ENCODE assay signal across 1 cellular context in the genomic region with DNA sequence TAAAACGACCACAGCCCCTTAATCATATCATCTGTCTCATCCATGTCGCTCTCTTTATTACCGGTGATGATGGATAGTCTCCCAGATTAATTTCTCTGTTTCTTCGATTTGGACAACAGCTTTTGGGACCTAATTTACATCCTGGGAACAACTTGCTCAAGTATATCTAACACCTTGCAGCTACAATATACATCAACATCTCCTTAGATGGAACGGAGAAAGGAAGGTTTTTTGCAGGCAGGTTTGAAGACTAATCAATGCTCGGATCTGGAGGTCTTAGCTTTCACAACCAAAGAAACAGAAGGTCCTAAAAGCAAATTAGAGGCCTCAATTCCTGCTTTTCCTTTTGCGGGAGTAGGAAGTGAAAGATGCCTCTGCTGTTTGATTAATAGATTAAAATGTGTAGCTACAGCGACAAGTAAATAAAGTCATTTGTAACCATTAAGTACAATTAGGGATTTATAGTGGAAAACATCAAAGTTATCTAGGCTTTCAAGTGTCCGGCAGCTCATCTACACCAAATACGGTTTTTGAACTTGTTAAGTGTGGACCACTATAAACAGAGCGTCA.
TF ChIP-seq lines count a peak whose summit lies in the region.

No MANE protein-coding gene starts in this region.

TF ChIP-seq in WTC11, 78 proteins besides CTCF, POLR2A, EP300 and RAD21 (continued from another document):
- TF ChIP-seq, protein P1, sequence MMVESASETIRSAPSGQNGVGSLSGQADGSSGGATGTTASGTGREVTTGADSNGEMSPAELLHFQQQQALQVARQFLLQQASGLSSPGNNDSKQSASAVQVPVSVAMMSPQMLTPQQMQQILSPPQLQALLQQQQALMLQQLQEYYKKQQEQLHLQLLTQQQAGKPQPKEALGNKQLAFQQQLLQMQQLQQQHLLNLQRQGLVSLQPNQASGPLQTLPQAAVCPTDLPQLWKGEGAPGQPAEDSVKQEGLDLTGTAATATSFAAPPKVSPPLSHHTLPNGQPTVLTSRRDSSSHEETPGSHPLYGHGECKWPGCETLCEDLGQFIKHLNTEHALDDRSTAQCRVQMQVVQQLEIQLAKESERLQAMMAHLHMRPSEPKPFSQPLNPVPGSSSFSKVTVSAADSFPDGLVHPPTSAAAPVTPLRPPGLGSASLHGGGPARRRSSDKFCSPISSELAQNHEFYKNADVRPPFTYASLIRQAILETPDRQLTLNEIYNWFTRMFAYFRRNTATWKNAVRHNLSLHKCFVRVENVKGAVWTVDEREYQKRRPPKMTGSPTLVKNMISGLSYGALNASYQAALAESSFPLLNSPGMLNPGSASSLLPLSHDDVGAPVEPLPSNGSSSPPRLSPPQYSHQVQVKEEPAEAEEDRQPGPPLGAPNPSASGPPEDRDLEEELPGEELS (CRISPR knock-in tag; IDR thresholded peaks at IDR 0.05) = no peak
- TF ChIP-seq, protein P2, sequence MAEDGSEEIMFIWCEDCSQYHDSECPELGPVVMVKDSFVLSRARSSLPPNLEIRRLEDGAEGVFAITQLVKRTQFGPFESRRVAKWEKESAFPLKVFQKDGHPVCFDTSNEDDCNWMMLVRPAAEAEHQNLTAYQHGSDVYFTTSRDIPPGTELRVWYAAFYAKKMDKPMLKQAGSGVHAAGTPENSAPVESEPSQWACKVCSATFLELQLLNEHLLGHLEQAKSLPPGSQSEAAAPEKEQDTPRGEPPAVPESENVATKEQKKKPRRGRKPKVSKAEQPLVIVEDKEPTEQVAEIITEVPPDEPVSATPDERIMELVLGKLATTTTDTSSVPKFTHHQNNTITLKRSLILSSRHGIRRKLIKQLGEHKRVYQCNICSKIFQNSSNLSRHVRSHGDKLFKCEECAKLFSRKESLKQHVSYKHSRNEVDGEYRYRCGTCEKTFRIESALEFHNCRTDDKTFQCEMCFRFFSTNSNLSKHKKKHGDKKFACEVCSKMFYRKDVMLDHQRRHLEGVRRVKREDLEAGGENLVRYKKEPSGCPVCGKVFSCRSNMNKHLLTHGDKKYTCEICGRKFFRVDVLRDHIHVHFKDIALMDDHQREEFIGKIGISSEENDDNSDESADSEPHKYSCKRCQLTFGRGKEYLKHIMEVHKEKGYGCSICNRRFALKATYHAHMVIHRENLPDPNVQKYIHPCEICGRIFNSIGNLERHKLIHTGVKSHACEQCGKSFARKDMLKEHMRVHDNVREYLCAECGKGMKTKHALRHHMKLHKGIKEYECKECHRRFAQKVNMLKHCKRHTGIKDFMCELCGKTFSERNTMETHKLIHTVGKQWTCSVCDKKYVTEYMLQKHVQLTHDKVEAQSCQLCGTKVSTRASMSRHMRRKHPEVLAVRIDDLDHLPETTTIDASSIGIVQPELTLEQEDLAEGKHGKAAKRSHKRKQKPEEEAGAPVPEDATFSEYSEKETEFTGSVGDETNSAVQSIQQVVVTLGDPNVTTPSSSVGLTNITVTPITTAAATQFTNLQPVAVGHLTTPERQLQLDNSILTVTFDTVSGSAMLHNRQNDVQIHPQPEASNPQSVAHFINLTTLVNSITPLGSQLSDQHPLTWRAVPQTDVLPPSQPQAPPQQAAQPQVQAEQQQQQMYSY (CRISPR knock-in tag; IDR thresholded peaks at IDR 0.05) = no peak
- TF ChIP-seq NFATC4 (CRISPR knock-in tag; IDR thresholded peaks at IDR 0.05) (no peak), FOXP1 (CRISPR knock-in tag; IDR thresholded peaks at IDR 0.05; ENCODE audit: borderline replicate concordance) (no peak), NR3C1 (CRISPR knock-in tag; conservative IDR thresholded peaks at IDR 0.05; ENCODE audit: low read depth) (no peak), ZNF317 (CRISPR knock-in tag; IDR thresholded peaks at IDR 0.05; ENCODE audit: borderline replicate concordance, low read depth) (no peak), MYBL2 (CRISPR knock-in tag; IDR thresholded peaks at IDR 0.05) (no peak)
- TF ChIP-seq, protein P3, sequence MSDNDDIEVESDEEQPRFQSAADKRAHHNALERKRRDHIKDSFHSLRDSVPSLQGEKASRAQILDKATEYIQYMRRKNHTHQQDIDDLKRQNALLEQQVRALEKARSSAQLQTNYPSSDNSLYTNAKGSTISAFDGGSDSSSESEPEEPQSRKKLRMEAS (CRISPR knock-in tag; IDR thresholded peaks at IDR 0.05) = no peak
- TF ChIP-seq, protein P4, sequence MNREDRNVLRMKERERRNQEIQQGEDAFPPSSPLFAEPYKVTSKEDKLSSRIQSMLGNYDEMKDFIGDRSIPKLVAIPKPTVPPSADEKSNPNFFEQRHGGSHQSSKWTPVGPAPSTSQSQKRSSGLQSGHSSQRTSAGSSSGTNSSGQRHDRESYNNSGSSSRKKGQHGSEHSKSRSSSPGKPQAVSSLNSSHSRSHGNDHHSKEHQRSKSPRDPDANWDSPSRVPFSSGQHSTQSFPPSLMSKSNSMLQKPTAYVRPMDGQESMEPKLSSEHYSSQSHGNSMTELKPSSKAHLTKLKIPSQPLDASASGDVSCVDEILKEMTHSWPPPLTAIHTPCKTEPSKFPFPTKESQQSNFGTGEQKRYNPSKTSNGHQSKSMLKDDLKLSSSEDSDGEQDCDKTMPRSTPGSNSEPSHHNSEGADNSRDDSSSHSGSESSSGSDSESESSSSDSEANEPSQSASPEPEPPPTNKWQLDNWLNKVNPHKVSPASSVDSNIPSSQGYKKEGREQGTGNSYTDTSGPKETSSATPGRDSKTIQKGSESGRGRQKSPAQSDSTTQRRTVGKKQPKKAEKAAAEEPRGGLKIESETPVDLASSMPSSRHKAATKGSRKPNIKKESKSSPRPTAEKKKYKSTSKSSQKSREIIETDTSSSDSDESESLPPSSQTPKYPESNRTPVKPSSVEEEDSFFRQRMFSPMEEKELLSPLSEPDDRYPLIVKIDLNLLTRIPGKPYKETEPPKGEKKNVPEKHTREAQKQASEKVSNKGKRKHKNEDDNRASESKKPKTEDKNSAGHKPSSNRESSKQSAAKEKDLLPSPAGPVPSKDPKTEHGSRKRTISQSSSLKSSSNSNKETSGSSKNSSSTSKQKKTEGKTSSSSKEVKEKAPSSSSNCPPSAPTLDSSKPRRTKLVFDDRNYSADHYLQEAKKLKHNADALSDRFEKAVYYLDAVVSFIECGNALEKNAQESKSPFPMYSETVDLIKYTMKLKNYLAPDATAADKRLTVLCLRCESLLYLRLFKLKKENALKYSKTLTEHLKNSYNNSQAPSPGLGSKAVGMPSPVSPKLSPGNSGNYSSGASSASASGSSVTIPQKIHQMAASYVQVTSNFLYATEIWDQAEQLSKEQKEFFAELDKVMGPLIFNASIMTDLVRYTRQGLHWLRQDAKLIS (CRISPR knock-in tag; IDR thresholded peaks at IDR 0.05; ENCODE audit: borderline replicate concordance) = no peak
- TF ChIP-seq, protein P5, sequence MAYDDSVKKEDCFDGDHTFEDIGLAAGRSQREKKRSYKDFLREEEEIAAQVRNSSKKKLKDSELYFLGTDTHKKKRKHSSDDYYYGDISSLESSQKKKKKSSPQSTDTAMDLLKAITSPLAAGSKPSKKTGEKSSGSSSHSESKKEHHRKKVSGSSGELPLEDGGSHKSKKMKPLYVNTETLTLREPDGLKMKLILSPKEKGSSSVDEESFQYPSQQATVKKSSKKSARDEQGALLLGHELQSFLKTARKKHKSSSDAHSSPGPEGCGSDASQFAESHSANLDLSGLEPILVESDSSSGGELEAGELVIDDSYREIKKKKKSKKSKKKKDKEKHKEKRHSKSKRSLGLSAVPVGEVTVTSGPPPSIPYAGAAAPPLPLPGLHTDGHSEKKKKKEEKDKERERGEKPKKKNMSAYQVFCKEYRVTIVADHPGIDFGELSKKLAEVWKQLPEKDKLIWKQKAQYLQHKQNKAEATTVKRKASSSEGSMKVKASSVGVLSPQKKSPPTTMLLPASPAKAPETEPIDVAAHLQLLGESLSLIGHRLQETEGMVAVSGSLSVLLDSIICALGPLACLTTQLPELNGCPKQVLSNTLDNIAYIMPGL (CRISPR knock-in tag; IDR thresholded peaks at IDR 0.05) = no peak
